ENCODE assay signal across 8 cellular contexts in genomic region chr5:80083115-80083890, GRCh38. TPM values are rescaled to one million over a fixed set of nuclear protein-coding genes. Genes with fewer than 3 reads are reported as not detected.
DNase-seq lines count a peak whose midpoint lies in the region; ATAC-seq, FAIRE-seq and TF ChIP-seq lines count a peak whose summit lies in the region.

No MANE protein-coding gene starts in this region.

- H3K4me3 ChIP-seq in Karpas-422 (ENCODE audit: low read length), result no peak overlapping the region
- H3K4me3 ChIP-seq in prostate gland, result peak overlapping the region; percentile 2 to 7

- peak; percentile 60 to 90 (median 78) for TF ChIP-seq CTCF in prostate gland (IDR thresholded peaks at IDR 0.05)

- H3K36me3 ChIP-seq in Karpas-422 (ENCODE audit: insufficient read depth, low read length) (no peaks in the 10 kb centered on the region), prostate gland (no peaks in the 10 kb centered on the region)

- H3K27ac ChIP-seq in Karpas-422 (ENCODE audit: low read length) (no peak overlapping the region), prostate gland (peak overlapping the region; percentile 30 to 46)

- H3K4me1 ChIP-seq in Karpas-422 (ENCODE audit: low read length) (peaks cover 11% of the 10 kb centered on the region), prostate gland (replicated peaks) (no peaks in the 10 kb centered on the region)

- no peak for TF ChIP-seq POLR2A in prostate gland (IDR thresholded peaks at IDR 0.05)

- no peak overlapping the region for H3K4me2 ChIP-seq in Karpas-422 (ENCODE audit: low read depth, low read length, poor library complexity, severe bottlenecking)

- H2AFZ ChIP-seq in Karpas-422 (ENCODE audit: low read length), result no peak overlapping the region

- H3K9me3 ChIP-seq in Karpas-422 (ENCODE audit: low read length) (no peaks in the 10 kb centered on the region), prostate gland (no peaks in the 10 kb centered on the region)

- FAIRE-seq in RCC 7860 (lab: Jason Lieb, UNC), result no peak

- WGBS in prostate gland, result 43% methylated on average over 19 of the region's 19 CpGs

- H3K79me2 ChIP-seq in Karpas-422 (ENCODE audit: low read length), result no peaks in the 10 kb centered on the region

- DNase-seq in stimulated activated CD4-positive, alpha-beta T cell treated with anti-CD3 and anti-CD28 coated beads, Interleukin-12 subunit alpha, Interleukin-12 subunit beta, amount 100 ng/mL, for 4 hours, result peak; percentile 12
- DNase-seq in stimulated activated CD4-positive, alpha-beta T cell treated with anti-CD3 and anti-CD28 coated beads, Interleukin-4, amount 100 ng/mL, for 1 hour, result no peak
- DNase-seq in Karpas-422 (peak; percentile 85), RCC 7860 (ENCODE audit: low spot score) (peak; percentile 36), amniotic stem cell (lab: John Stamatoyannopoulos, UW) (peak; percentile 85), cardiac septum (ENCODE audit: low spot score) (peak; percentile 63), prostate gland (ENCODE audit: low spot score) (no peak)

- no peaks in the 10 kb centered on the region for H4K20me1 ChIP-seq in Karpas-422 (ENCODE audit: insufficient read depth, low read depth, low read length)

- intact Hi-C loops in cardiac septum (cut with DNase I) (loop anchor here (5.0 kb wide), 2 partner anchors 211 to 226 kb away; no protein-coding TSS in a partner anchor), prostate gland (cut with DNase I) (no loop called here)

- no peak overlapping the region for H3K9ac ChIP-seq in Karpas-422 (ENCODE audit: low read length)

- H3K27me3 ChIP-seq in Karpas-422 (ENCODE audit: low read length) (no peaks in the 10 kb centered on the region), prostate gland (replicated peaks; ENCODE audit: insufficient read depth) (no peaks in the 10 kb centered on the region)

- no peaks in the 10 kb centered on the region for H3K9me2 ChIP-seq in Karpas-422 (replicated peaks; ENCODE audit: insufficient read depth, low read length)

- ATAC-seq in GM19023 (IDR thresholded peaks at IDR 0.05; ENCODE audit: unreplicated experiment), result no peak

RNA-seq across cellular contexts. Expression of gene THBS4, which starts 48.2 kb away (rescaled TPM):
- 2.0 and 3.9 TPM in 2 replicates for total RNA-seq in Karpas-422 (2014; rRNA removed; shearing (Covaris generic); ENCODE audit: low replicate concordance)
- total RNA-seq in cardiac septum (464 TPM), prostate gland (10 to 100 TPM in 1 of 2 donors, 1 to 10 TPM in 1; 3.9 to 21.5 TPM)

Comparison
In these comparisons a context has a peak if more than half of its experiments do, and no peak if none do; other contexts are left out.
1. DNase-seq: peak in stimulated activated CD4-positive, alpha-beta T cell treated with anti-CD3 and anti-CD28 coated beads, Interleukin-12 subunit alpha, Interleukin-12 subunit beta, amount 100 ng/mL, for 4 hours (single experiment), Karpas-422 (single experiment), RCC 7860 (single experiment), amniotic stem cell (single experiment) and cardiac septum (single experiment); none in stimulated activated CD4-positive, alpha-beta T cell treated with anti-CD3 and anti-CD28 coated beads, Interleukin-4, amount 100 ng/mL, for 1 hour (single experiment) and prostate gland (single experiment).
2. RNA of gene THBS4, which starts 48.2 kb away (total RNA-seq): 464 TPM in cardiac septum (single experiment); 3.9 to 21.5 TPM in prostate gland and 2.0 to 3.9 TPM in Karpas-422; every median in the first group is over 10 times any median in the second.